ENCODE assay signal across 8 cellular contexts in genomic region chr11:93662177-93662575, GRCh38. TPM values are rescaled to one million over a fixed set of nuclear protein-coding genes. Genes with fewer than 3 reads are reported as not detected.
DNase-seq lines count a peak whose midpoint lies in the region; ATAC-seq and TF ChIP-seq lines count a peak whose summit lies in the region.

No MANE protein-coding gene starts in this region.

- peak overlapping the region; percentile 80 for H3K27ac Mint-ChIP-seq in activated naive CD4-positive, alpha-beta T cell treated with anti-CD3 and anti-CD28 coated beads, Interleukin-2, amount 10 ng/mL, durations not matched to agents 7 days and 5 days
- peak overlapping the region; percentile 92 for H3K27ac Mint-ChIP-seq in activated naive CD8-positive, alpha-beta T cell treated with anti-CD3 and anti-CD28 coated beads for 36 hours

- intact Hi-C loops in right lobe of liver (cut with DNase I) = no loop called here
- intact Hi-C loops in aorta (cut with DNase I) = loop anchor here in 1 of 2 donors (5.0 to 10.0 kb wide), 2 partner anchors 80 to 123 kb away; partner anchors contain the start of genes C11orf54, MED17 and TAF1D

- H3K27ac ChIP-seq in right lobe of liver = peak overlapping the region in 2 of 3 donors; percentile 55 to 86
- H3K27ac ChIP-seq in aorta (ENCODE audit: low read depth in 1 of 2, low read length in 2 of 2) = peak overlapping the region in 1 of 2 donors; percentile 9

- H3K36me3 Mint-ChIP-seq in activated naive CD4-positive, alpha-beta T cell treated with anti-CD3 and anti-CD28 coated beads, Interleukin-2, amount 10 ng/mL, durations not matched to agents 7 days and 5 days = peaks cover 15% of the 10 kb centered on the region
- peaks cover 13% of the 10 kb centered on the region for H3K36me3 Mint-ChIP-seq in activated naive CD8-positive, alpha-beta T cell treated with anti-CD3 and anti-CD28 coated beads for 36 hours

- H3K9me3 Mint-ChIP-seq in activated naive CD4-positive, alpha-beta T cell treated with anti-CD3 and anti-CD28 coated beads, Interleukin-2, amount 10 ng/mL, durations not matched to agents 7 days and 5 days = no peaks in the 10 kb centered on the region
- no peaks in the 10 kb centered on the region for H3K9me3 Mint-ChIP-seq in activated naive CD8-positive, alpha-beta T cell treated with anti-CD3 and anti-CD28 coated beads for 36 hours

- DNase-seq in activated naive CD4-positive, alpha-beta T cell treated with anti-CD3 and anti-CD28 coated beads, Interleukin-2, amount 10 ng/mL, durations not matched to agents 7 days and 5 days = no peak
- no peak for DNase-seq in activated naive CD4-positive, alpha-beta T cell (lab: John Stamatoyannopoulos, UW)
- DNase-seq in activated naive CD8-positive, alpha-beta T cell treated with anti-CD3 and anti-CD28 coated beads for 36 hours = no peak
- DNase-seq in right lobe of liver = no peak
- DNase-seq in aorta = no peak
- no peak for DNase-seq in NCI-H524 (lab: John Stamatoyannopoulos, UW)
- no peak for DNase-seq in NOMO-1 (lab: John Stamatoyannopoulos, UW; ENCODE audit: unreplicated experiment in 2 of 2)

- TF ChIP-seq POLR2A in right lobe of liver (IDR thresholded peaks at IDR 0.05) = no peak

- ATAC-seq in HG03342 (IDR thresholded peaks at IDR 0.05; ENCODE audit: unreplicated experiment) (peak; percentile 8), right lobe of liver (no peak), aorta (ENCODE audit: low FRiP score) (no peak)

- no peak for TF ChIP-seq CTCF in right lobe of liver (IDR thresholded peaks at IDR 0.05)

- peaks cover 0 to 11% (median 0%) of the 10 kb centered on the region in 4 donors for H3K4me1 ChIP-seq in right lobe of liver
- peaks cover 1 to 4% of the 10 kb centered on the region in 2 donors for H3K4me1 ChIP-seq in aorta (ENCODE audit: control insufficient read depth in 1 of 2, insufficient read depth in 2 of 2, low read length in 2 of 2)

- H3K4me3 ChIP-seq in right lobe of liver = peak overlapping the region; percentile 70 to 99 (median 90)
- peak overlapping the region; percentile 69 to 96 for H3K4me3 ChIP-seq in aorta (ENCODE audit: low read length in 2 of 2)

- H3K4me3 Mint-ChIP-seq in activated naive CD4-positive, alpha-beta T cell treated with anti-CD3 and anti-CD28 coated beads, Interleukin-2, amount 10 ng/mL, durations not matched to agents 7 days and 5 days = peak overlapping the region; percentile 76
- peak overlapping the region; percentile 88 for H3K4me3 Mint-ChIP-seq in activated naive CD8-positive, alpha-beta T cell treated with anti-CD3 and anti-CD28 coated beads for 36 hours

- H3K27me3 ChIP-seq in right lobe of liver = no peaks in the 10 kb centered on the region
- no peaks in the 10 kb centered on the region for H3K27me3 ChIP-seq in aorta (ENCODE audit: control insufficient read depth in 1 of 2, insufficient read depth in 2 of 2, low read length in 1 of 2)

- peaks cover 49% of the 10 kb centered on the region for H3K4me1 Mint-ChIP-seq in activated naive CD4-positive, alpha-beta T cell treated with anti-CD3 and anti-CD28 coated beads, Interleukin-2, amount 10 ng/mL, durations not matched to agents 7 days and 5 days
- peaks cover 34% of the 10 kb centered on the region for H3K4me1 Mint-ChIP-seq in activated naive CD8-positive, alpha-beta T cell treated with anti-CD3 and anti-CD28 coated beads for 36 hours

- peaks cover 7% of the 10 kb centered on the region for H3K27me3 Mint-ChIP-seq in activated naive CD4-positive, alpha-beta T cell treated with anti-CD3 and anti-CD28 coated beads, Interleukin-2, amount 10 ng/mL, durations not matched to agents 7 days and 5 days
- H3K27me3 Mint-ChIP-seq in activated naive CD8-positive, alpha-beta T cell treated with anti-CD3 and anti-CD28 coated beads for 36 hours = no peaks in the 10 kb centered on the region

- peaks cover 0 to 4% (median 0%) of the 10 kb centered on the region in 4 donors for H3K36me3 ChIP-seq in right lobe of liver
- no peaks in the 10 kb centered on the region for H3K36me3 ChIP-seq in aorta (ENCODE audit: control insufficient read depth in 1 of 2, insufficient read depth in 2 of 2, low read length in 1 of 2)

- H3K9me3 ChIP-seq in right lobe of liver = no peaks in the 10 kb centered on the region
- H3K9me3 ChIP-seq in aorta (ENCODE audit: control insufficient read depth, low read length) = no peaks in the 10 kb centered on the region

- WGBS in right lobe of liver (ENCODE audit: insufficient coverage, low coverage, low lambda C conversion rate, missing lambda C conversion rate) = 5% methylated on average over 4 of the region's 4 CpGs
- WGBS in aorta, 2 donors = 12 to 15% methylated on average over 4 of the region's 4 CpGs

- CTCF ChIA-PET in activated naive CD4-positive, alpha-beta T cell treated with anti-CD3 and anti-CD28 coated beads, Interleukin-2, amount 10 ng/mL, durations not matched to agents 7 days and 5 days (lab: Charles Lee) = interaction anchor here (1.0 kb wide), 1 partner anchor 16 kb away, joined by 3 read pairs; no protein-coding TSS in a partner anchor

RNA-seq across cellular contexts. Expression of gene CEP295, which starts 0.7 kb away (rescaled TPM):
- 10 to 100 TPM; 25.4 to 29.0 TPM for total RNA-seq in activated naive CD8-positive, alpha-beta T cell treated with anti-CD3 and anti-CD28 coated beads for 36 hours
- total RNA-seq in right lobe of liver (10 to 100 TPM in 1 of 6 experiments, 1 to 10 TPM in 5; 3.2 to 10.6 (median 3.9) TPM), aorta (10 to 100 TPM in 1 of 2 donors, 1 to 10 TPM in 1; 9.4 to 13.7 TPM)
- polyA plus RNA-seq in aorta = 1 to 10 TPM; 2.1 to 8.3 TPM
